In the genomic region with DNA sequence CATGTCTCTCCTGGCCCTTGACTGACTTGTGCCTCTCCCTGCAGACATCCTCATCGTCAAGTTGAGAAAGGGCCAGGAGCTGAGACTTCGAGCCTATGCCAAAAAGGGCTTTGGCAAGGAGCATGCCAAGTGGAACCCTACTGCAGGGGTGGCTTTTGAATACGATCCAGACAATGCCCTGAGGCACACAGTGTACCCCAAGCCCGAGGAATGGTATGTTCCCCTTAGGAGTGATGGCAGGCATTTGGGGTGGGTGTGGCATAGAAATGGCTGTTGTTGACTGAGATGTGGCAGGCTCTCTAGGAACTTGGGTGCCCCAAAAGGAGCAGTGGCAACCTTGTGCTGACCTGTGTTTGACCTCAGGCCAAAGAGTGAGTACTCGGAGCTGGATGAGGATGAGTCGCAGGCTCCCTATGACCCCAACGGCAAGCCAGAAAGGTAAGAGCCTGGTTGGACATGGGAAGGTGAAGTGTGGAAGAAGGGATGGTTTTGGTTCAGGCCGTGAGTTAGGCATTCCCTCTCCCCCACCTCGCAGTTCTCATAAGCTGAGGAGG, we compare ENCODE assay signal across 1 cellular context.
TF ChIP-seq lines count a peak whose summit lies in the region.

No MANE protein-coding gene starts in this region.

TF ChIP-seq in GM23338, 12 proteins besides CTCF, POLR2A, EP300 and RAD21 (continued from another document):
- TF ChIP-seq, protein P1, sequence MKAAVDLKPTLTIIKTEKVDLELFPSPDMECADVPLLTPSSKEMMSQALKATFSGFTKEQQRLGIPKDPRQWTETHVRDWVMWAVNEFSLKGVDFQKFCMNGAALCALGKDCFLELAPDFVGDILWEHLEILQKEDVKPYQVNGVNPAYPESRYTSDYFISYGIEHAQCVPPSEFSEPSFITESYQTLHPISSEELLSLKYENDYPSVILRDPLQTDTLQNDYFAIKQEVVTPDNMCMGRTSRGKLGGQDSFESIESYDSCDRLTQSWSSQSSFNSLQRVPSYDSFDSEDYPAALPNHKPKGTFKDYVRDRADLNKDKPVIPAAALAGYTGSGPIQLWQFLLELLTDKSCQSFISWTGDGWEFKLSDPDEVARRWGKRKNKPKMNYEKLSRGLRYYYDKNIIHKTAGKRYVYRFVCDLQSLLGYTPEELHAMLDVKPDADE (IDR thresholded peaks at IDR 0.05), result no peak
- TF ChIP-seq CREB1 (CRISPR knock-in tag; IDR thresholded peaks at IDR 0.05; ENCODE audit: low read depth) (no peak), STAT1 (IDR thresholded peaks at IDR 0.05; ENCODE audit: unreplicated experiment) (no peak)
- TF ChIP-seq, protein P2, sequence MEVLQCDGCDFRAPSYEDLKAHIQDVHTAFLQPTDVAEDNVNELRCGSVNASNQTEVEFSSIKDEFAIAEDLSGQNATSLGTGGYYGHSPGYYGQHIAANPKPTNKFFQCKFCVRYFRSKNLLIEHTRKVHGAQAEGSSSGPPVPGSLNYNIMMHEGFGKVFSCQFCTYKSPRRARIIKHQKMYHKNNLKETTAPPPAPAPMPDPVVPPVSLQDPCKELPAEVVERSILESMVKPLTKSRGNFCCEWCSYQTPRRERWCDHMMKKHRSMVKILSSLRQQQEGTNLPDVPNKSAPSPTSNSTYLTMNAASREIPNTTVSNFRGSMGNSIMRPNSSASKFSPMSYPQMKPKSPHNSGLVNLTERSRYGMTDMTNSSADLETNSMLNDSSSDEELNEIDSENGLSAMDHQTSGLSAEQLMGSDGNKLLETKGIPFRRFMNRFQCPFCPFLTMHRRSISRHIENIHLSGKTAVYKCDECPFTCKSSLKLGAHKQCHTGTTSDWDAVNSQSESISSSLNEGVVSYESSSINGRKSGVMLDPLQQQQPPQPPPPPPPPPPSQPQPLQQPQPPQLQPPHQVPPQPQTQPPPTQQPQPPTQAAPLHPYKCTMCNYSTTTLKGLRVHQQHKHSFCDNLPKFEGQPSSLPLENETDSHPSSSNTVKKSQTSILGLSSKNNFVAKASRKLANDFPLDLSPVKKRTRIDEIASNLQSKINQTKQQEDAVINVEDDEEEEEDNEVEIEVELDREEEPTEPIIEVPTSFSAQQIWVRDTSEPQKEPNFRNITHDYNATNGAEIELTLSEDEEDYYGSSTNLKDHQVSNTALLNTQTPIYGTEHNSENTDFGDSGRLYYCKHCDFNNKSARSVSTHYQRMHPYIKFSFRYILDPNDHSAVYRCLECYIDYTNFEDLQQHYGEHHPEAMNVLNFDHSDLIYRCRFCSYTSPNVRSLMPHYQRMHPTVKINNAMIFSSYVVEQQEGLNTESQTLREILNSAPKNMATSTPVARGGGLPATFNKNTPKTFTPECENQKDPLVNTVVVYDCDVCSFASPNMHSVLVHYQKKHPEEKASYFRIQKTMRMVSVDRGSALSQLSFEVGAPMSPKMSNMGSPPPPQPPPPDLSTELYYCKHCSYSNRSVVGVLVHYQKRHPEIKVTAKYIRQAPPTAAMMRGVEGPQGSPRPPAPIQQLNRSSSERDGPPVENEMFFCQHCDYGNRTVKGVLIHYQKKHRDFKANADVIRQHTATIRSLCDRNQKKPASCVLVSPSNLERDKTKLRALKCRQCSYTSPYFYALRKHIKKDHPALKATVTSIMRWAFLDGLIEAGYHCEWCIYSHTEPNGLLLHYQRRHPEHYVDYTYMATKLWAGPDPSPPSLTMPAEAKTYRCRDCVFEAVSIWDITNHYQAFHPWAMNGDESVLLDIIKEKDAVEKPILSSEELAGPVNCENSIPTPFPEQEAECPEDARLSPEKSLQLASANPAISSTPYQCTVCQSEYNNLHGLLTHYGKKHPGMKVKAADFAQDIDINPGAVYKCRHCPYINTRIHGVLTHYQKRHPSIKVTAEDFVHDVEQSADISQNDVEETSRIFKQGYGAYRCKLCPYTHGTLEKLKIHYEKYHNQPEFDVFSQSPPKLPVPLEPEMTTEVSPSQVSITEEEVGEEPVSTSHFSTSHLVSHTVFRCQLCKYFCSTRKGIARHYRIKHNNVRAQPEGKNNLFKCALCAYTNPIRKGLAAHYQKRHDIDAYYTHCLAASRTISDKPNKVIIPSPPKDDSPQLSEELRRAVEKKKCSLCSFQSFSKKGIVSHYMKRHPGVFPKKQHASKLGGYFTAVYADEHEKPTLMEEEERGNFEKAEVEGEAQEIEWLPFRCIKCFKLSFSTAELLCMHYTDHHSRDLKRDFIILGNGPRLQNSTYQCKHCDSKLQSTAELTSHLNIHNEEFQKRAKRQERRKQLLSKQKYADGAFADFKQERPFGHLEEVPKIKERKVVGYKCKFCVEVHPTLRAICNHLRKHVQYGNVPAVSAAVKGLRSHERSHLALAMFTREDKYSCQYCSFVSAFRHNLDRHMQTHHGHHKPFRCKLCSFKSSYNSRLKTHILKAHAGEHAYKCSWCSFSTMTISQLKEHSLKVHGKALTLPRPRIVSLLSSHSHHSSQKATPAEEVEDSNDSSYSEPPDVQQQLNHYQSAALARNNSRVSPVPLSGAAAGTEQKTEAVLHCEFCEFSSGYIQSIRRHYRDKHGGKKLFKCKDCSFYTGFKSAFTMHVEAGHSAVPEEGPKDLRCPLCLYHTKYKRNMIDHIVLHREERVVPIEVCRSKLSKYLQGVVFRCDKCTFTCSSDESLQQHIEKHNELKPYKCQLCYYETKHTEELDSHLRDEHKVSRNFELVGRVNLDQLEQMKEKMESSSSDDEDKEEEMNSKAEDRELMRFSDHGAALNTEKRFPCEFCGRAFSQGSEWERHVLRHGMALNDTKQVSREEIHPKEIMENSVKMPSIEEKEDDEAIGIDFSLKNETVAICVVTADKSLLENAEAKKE (CRISPR knock-in tag; IDR thresholded peaks at IDR 0.05), result no peak
- TF ChIP-seq, protein P3, sequence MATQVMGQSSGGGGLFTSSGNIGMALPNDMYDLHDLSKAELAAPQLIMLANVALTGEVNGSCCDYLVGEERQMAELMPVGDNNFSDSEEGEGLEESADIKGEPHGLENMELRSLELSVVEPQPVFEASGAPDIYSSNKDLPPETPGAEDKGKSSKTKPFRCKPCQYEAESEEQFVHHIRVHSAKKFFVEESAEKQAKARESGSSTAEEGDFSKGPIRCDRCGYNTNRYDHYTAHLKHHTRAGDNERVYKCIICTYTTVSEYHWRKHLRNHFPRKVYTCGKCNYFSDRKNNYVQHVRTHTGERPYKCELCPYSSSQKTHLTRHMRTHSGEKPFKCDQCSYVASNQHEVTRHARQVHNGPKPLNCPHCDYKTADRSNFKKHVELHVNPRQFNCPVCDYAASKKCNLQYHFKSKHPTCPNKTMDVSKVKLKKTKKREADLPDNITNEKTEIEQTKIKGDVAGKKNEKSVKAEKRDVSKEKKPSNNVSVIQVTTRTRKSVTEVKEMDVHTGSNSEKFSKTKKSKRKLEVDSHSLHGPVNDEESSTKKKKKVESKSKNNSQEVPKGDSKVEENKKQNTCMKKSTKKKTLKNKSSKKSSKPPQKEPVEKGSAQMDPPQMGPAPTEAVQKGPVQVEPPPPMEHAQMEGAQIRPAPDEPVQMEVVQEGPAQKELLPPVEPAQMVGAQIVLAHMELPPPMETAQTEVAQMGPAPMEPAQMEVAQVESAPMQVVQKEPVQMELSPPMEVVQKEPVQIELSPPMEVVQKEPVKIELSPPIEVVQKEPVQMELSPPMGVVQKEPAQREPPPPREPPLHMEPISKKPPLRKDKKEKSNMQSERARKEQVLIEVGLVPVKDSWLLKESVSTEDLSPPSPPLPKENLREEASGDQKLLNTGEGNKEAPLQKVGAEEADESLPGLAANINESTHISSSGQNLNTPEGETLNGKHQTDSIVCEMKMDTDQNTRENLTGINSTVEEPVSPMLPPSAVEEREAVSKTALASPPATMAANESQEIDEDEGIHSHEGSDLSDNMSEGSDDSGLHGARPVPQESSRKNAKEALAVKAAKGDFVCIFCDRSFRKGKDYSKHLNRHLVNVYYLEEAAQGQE (IDR thresholded peaks at IDR 0.05; ENCODE audit: unreplicated experiment), result no peak
